9 cellular contexts compared by ENCODE assay signal in genomic region chr20:31570021-31570463, GRCh38. TPM values are rescaled to one million over a fixed set of nuclear protein-coding genes. Genes with fewer than 3 reads are reported as not detected.
A peak's percentile ranks its signal among the peaks of the same experiment; 100 is the strongest.
DNase-seq lines count a peak whose midpoint lies in the region; ATAC-seq and TF ChIP-seq lines count a peak whose summit lies in the region.
"Had no signal": no experiment of that assay in that cellular context is flagged by ENCODE, and none has a peak within 500 bp of the region (broad histone marks: within the 10 kb centered on the region; RNA-seq: fewer than 3 reads in every experiment).

No MANE protein-coding gene starts in this region.

- peaks cover 55% of the 10 kb centered on the region for H3K4me1 Mint-ChIP-seq in activated T-cell treated with anti-CD3 and anti-CD28 coated beads, Interleukin-2, amount 50 U/mL, for 24 hours (ENCODE audit: low read depth)

- no peaks in the 10 kb centered on the region for H3K36me3 ChIP-seq in transverse colon
- peaks cover 35% of the 10 kb centered on the region; the same call in 1 of the 2 replicates for H3K36me3 ChIP-seq in OCI-LY7 (ENCODE audit: insufficient read depth, low read length)

- no peaks in the 10 kb centered on the region for H3K9me3 ChIP-seq in transverse colon
- no peaks in the 10 kb centered on the region for H3K9me3 ChIP-seq in OCI-LY7 (ENCODE audit: low read length)

- H3K4me2 ChIP-seq in OCI-LY7 (ENCODE audit: low read length), result no peak overlapping the region

- peak overlapping the region; percentile 93 for H3K27ac ChIP-seq in caudate nucleus (ENCODE audit: low read depth, low read length)
- H3K27ac ChIP-seq in transverse colon, result peak overlapping the region; percentile 61 to 97 (median 84)
- no peak overlapping the region for H3K27ac ChIP-seq in OCI-LY7 (ENCODE audit: low read depth, low read length, poor library complexity, severe bottlenecking)

- BruUV-seq in OCI-LY7 (replicated peaks; lab: Mats Ljungman, UMichigan), result no TSS peak

- CTCF ChIA-PET in OCI-LY7 (lab: Charles Lee; ENCODE audit: unreplicated experiment), result interaction anchor here (0.6 to 2.8 kb wide), 6 partner anchors 10 to 789 kb away, joined by 3 to 19 read pairs (median 4); partner anchors contain the start of gene ID1

- no peak for DNase-seq in activated T-cell treated with anti-CD3 and anti-CD28 coated beads, Interleukin-2, amount 50 U/mL, for 24 hours
- DNase-seq in activated T-cell treated with anti-CD3 and anti-CD28 coated beads for 4 hours (no peak), caudate nucleus (lab: John Stamatoyannopoulos, UW) (peak in 2 of 61 donors; percentile 24 to 39), myocyte (ENCODE audit: low read depth) (peak; percentile 63), transverse colon (no peak), inferior parietal cortex (ENCODE audit: extremely low spot score) (no peak), OCI-LY7 (ENCODE audit: low spot score) (no peak)

- intact Hi-C loops in transverse colon (cut with DNase I; ENCODE audit: low total_unique reads), result no loop called here
- intact Hi-C loops in OCI-LY7 (cut with micrococcal nuclease; ENCODE audit: unreplicated experiment), result no loop called here

- H3K36me3 Mint-ChIP-seq in activated T-cell treated with anti-CD3 and anti-CD28 coated beads, Interleukin-2, amount 50 U/mL, for 24 hours (ENCODE audit: low read depth), result peaks cover 62% of the 10 kb centered on the region

- in situ Hi-C loops in transverse colon (cut with MboI; ENCODE audit: low pct_ligation_motif_present in 1 of 4, low pct_unique_long_range_greater_than_20kb in 1 of 4, low sequenced_read_pairs in 3 of 4), result loop anchor here in 1 of 4 donors (25.0 kb wide), 1 partner anchor 167 kb away; the partner anchor contains the start of gene TPX2

- no peak for TF ChIP-seq EP300 in transverse colon (IDR thresholded peaks at IDR 0.05; ENCODE audit: low read depth)

- ATAC-seq in HG03139 (IDR thresholded peaks at IDR 0.05; ENCODE audit: unreplicated experiment), result no peak

- H3K4me1 ChIP-seq in transverse colon, result peaks cover 11 to 63% (median 34%) of the 10 kb centered on the region in 4 donors
- H3K4me1 ChIP-seq in OCI-LY7 (ENCODE audit: insufficient read depth, low read length, poor library complexity, severe bottlenecking), result peaks cover 42% of the 10 kb centered on the region

- no peaks in the 10 kb centered on the region for H4K20me1 ChIP-seq in OCI-LY7 (ENCODE audit: insufficient read depth, low read length)

- TF ChIP-seq POLR2A in transverse colon (IDR thresholded peaks at IDR 0.05), result no peak

- no peak overlapping the region for H3K4me3 ChIP-seq in transverse colon
- H3K4me3 ChIP-seq in OCI-LY7 (ENCODE audit: low read depth, low read length, poor library complexity, severe bottlenecking), result no peak overlapping the region

- peak overlapping the region; percentile 73 for H3K27ac Mint-ChIP-seq in activated T-cell treated with anti-CD3 and anti-CD28 coated beads, Interleukin-2, amount 50 U/mL, for 24 hours
- H3K27ac Mint-ChIP-seq: activated T-cell treated with anti-CD3 and anti-CD28 coated beads, Interleukin-2, amount 50 U/mL, for 72 hours had no signal

- POLR2A ChIA-PET in OCI-LY7 (lab: Charles Lee), result no interaction called here

- no peaks in the 10 kb centered on the region for H3K9me3 Mint-ChIP-seq in activated T-cell treated with anti-CD3 and anti-CD28 coated beads, Interleukin-2, amount 50 U/mL, for 24 hours
- H3K9me3 Mint-ChIP-seq: activated T-cell treated with anti-CD3 and anti-CD28 coated beads, Interleukin-2, amount 50 U/mL, for 72 hours had no signal

- WGBS in transverse colon (ENCODE audit: low coverage in 1 of 2), 2 donors, result 66% methylated on average over 8 of the region's 8 CpGs; no CpG with 5 or more reads in 1 of the 2 donors

- no peaks in the 10 kb centered on the region for H3K27me3 ChIP-seq in transverse colon

- H3K4me3 Mint-ChIP-seq in activated T-cell treated with anti-CD3 and anti-CD28 coated beads, Interleukin-2, amount 50 U/mL, for 24 hours, result no peak overlapping the region
- H3K4me3 Mint-ChIP-seq: activated T-cell treated with anti-CD3 and anti-CD28 coated beads, Interleukin-2, amount 50 U/mL, for 72 hours had no signal

- no peak overlapping the region for H2AFZ ChIP-seq in OCI-LY7 (ENCODE audit: low read length)

- H3K79me2 ChIP-seq in OCI-LY7 (ENCODE audit: insufficient read depth, low read depth, low read length), result no peaks in the 10 kb centered on the region

- H3K27me3 Mint-ChIP-seq in activated T-cell treated with anti-CD3 and anti-CD28 coated beads, Interleukin-2, amount 50 U/mL, for 24 hours, result no peaks in the 10 kb centered on the region

- TF ChIP-seq CTCF in transverse colon (IDR thresholded peaks at IDR 0.05) (no peak), OCI-LY7 (conservative IDR thresholded peaks at IDR 0.05; ENCODE audit: low read length) (no peak)

- no peaks in the 10 kb centered on the region for H3K9me2 ChIP-seq in OCI-LY7 (ENCODE audit: insufficient read depth, low read length)

RNA-seq across cellular contexts. Expression of gene ID1, which starts 35.0 kb away (rescaled TPM):
- total RNA-seq in myocyte (6.7 and 8.9 TPM in 2 replicates), transverse colon (1,000 to 10,000 TPM in 1 of 4 donors, 100 to 1,000 TPM in 3; 516 to 1,015 (median 933) TPM), OCI-LY7 (2022) (2.0 and 3.6 TPM in 2 replicates)
- 11.5 TPM for polyA plus RNA-seq in myocyte (2012)
- total RNA-seq in OCI-LY7 (2014; rRNA removed; shearing (Covaris generic)), result 3.3 and 4.7 TPM in 2 replicates

RNA-seq across cellular contexts. Expression of gene HM13, which starts 55.8 kb away (rescaled TPM):
- total RNA-seq in myocyte (78.3 and 79.2 TPM in 2 replicates), transverse colon (10 to 100 TPM; 38.4 to 86.0 (median 63.4) TPM), OCI-LY7 (2022) (142 and 148 TPM in 2 replicates)
- 224 TPM for polyA plus RNA-seq in myocyte (2012)
- total RNA-seq in OCI-LY7 (2014; rRNA removed; shearing (Covaris generic)), result 43.6 and 51.3 TPM in 2 replicates

Comparison
In these comparisons a context has a peak if more than half of its experiments do, and no peak if none do; other contexts are left out.
1. RNA of gene ID1, which starts 35.0 kb away (total RNA-seq): 516 to 1,015 TPM in transverse colon; 6.7 to 8.9 TPM in myocyte and 2.0 to 4.7 TPM in OCI-LY7; every median in the first group is over 10 times any median in the second.